ENCODE assay signal across 28 cellular contexts in the genomic region with DNA sequence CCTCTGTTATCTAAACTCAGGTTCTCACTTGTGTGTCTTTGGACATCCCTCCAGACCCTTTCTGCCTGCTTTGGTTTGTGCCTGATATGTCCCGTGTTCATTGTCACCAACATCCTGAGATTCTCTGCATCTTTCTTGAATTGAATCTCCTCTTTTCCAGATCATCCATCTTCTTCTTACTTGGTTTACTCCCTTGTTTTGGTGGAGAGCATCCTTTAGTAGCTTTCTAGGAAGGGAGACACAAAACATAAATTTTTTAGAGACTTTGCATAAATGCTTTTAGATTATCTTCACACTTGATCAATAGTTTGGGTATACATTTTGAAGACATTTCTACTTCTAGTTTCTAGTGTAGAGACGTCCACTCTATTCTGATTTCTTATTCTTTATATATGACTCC.
"Had no signal": no experiment of that assay in that cellular context is flagged by ENCODE, and none has a peak within 500 bp of the region (broad histone marks: within the 10 kb centered on the region; RNA-seq: fewer than 3 reads in every experiment).

No MANE protein-coding gene starts in this region.

- H3K4me2 ChIP-seq: neural progenitor cell had no signal

- FAIRE-seq: small intestine, urothelium cell line had no signal

- H3K4me1 ChIP-seq: neural progenitor cell, parathyroid adenoma, psoas muscle, right lobe of liver, sigmoid colon, stomach, thyroid gland, tibial nerve, upper lobe of left lung, vagina had no signal

- H3K27ac ChIP-seq: neural progenitor cell, ovary, parathyroid adenoma, psoas muscle, right lobe of liver, sigmoid colon, stomach, thoracic aorta, thyroid gland, tibial nerve, upper lobe of left lung, vagina had no signal

- H3K27me3 ChIP-seq: neural progenitor cell, ovary, right lobe of liver, sigmoid colon, stomach, thyroid gland, tibial nerve, upper lobe of left lung, vagina had no signal

- H3K79me2 ChIP-seq: parathyroid adenoma had no signal

- H3K4me3 ChIP-seq: neural progenitor cell, ovary, psoas muscle, right lobe of liver, sigmoid colon, stomach, thoracic aorta, thyroid gland, tibial nerve, upper lobe of left lung, vagina had no signal

- H3K9me3 ChIP-seq: ovary, psoas muscle, right lobe of liver, thyroid gland, vagina had no signal

- H3K27ac Mint-ChIP-seq: nephron; neural progenitor cell; progenitor cell of endocrine pancreas; stimulated activated effector memory CD8-positive, alpha-beta T cell treated with anti-CD3 and anti-CD28 coated beads, Interleukin-12 subunit alpha, Interleukin-12 subunit beta, amount 100 ng/mL, for 72 hours; stimulated activated naive B cell treated with anti-CD40 and anti-IgM and Interleukin-4, amounts not matched to agents 10 μg/mL and 1 μg/mL and 100 μg/mL, for 72 hours; stimulated activated naive CD8-positive, alpha-beta T cell treated with anti-CD3 and anti-CD28 coated beads, Interleukin-15, Interleukin-2, amounts not matched to agents 100 ng/mL and 50 ng/mL, for 24 hours had no signal

- H3K4me3 Mint-ChIP-seq: nephron; neural progenitor cell; stimulated activated effector memory CD8-positive, alpha-beta T cell treated with anti-CD3 and anti-CD28 coated beads, Interleukin-12 subunit alpha, Interleukin-12 subunit beta, amount 100 ng/mL, for 72 hours; stimulated activated naive B cell treated with anti-CD40 and anti-IgM and Interleukin-4, amounts not matched to agents 10 μg/mL and 1 μg/mL and 100 μg/mL, for 72 hours; stimulated activated naive CD8-positive, alpha-beta T cell treated with anti-CD3 and anti-CD28 coated beads, Interleukin-15, Interleukin-2, amounts not matched to agents 100 ng/mL and 50 ng/mL, for 24 hours had no signal

- H3K27me3 Mint-ChIP-seq: stimulated activated naive CD8-positive, alpha-beta T cell treated with anti-CD3 and anti-CD28 coated beads, Interleukin-15, Interleukin-2, amounts not matched to agents 100 ng/mL and 50 ng/mL, for 24 hours had no signal

- H2AFZ ChIP-seq: neural progenitor cell, parathyroid adenoma had no signal

- H3K9ac ChIP-seq: neural progenitor cell, parathyroid adenoma had no signal

- DNase-seq: occipital lobe; ovary; posterior cingulate gyrus; psoas muscle; right cardiac atrium; right lobe of liver; sigmoid colon; small intestine; stimulated activated CD4-positive, alpha-beta T cell treated with anti-CD3 and anti-CD28 coated beads, Interleukin-15, amount 100 ng/mL, for 24 hours; stimulated activated CD4-positive, alpha-beta T cell treated with anti-CD3 and anti-CD28 coated beads, Interleukin-2, amount 100 ng/mL, for 24 hours; stimulated activated CD4-positive, alpha-beta T cell treated with anti-CD3 and anti-CD28 coated beads, Interleukin-2, amount 100 ng/mL, for 48 hours; stimulated activated CD4-positive, alpha-beta T cell treated with anti-CD3 and anti-CD28 coated beads, Interleukin-4, amount 100 ng/mL, for 24 hours; stimulated activated naive B cell treated with anti-CD40 and anti-IgM and Interleukin-4, amounts not matched to agents 10 μg/mL and 1 μg/mL and 100 μg/mL, for 72 hours; stimulated activated naive CD4-positive, alpha-beta T cell treated with Interleukin-2 at 50 U/mL for 16 hours; stomach; thyroid gland; trophoblast cell; upper lobe of left lung had no signal

- ATAC-seq: psoas muscle; right cardiac atrium; right lobe of liver; stimulated activated effector memory CD8-positive, alpha-beta T cell treated with anti-CD3 and anti-CD28 coated beads, Interleukin-12 subunit alpha, Interleukin-12 subunit beta, amount 100 ng/mL, for 72 hours; stimulated activated naive B cell treated with anti-CD40 and anti-IgM and Interleukin-4, amounts not matched to agents 10 μg/mL and 1 μg/mL and 100 μg/mL, for 72 hours had no signal

- H3K36me3 Mint-ChIP-seq: neural progenitor cell; stimulated activated effector memory CD8-positive, alpha-beta T cell treated with anti-CD3 and anti-CD28 coated beads, Interleukin-12 subunit alpha, Interleukin-12 subunit beta, amount 100 ng/mL, for 72 hours had no signal

- H3K36me3 ChIP-seq: neural progenitor cell, ovary, right lobe of liver, sigmoid colon, stomach, thoracic aorta, thyroid gland, tibial nerve, upper lobe of left lung, vagina had no signal

- H3K4me1 Mint-ChIP-seq: nephron; neural progenitor cell; stimulated activated effector memory CD8-positive, alpha-beta T cell treated with anti-CD3 and anti-CD28 coated beads, Interleukin-12 subunit alpha, Interleukin-12 subunit beta, amount 100 ng/mL, for 72 hours; stimulated activated naive B cell treated with anti-CD40 and anti-IgM and Interleukin-4, amounts not matched to agents 10 μg/mL and 1 μg/mL and 100 μg/mL, for 72 hours had no signal
